Comparison of ENCODE assay signal across 8 cellular contexts in the genomic region with DNA sequence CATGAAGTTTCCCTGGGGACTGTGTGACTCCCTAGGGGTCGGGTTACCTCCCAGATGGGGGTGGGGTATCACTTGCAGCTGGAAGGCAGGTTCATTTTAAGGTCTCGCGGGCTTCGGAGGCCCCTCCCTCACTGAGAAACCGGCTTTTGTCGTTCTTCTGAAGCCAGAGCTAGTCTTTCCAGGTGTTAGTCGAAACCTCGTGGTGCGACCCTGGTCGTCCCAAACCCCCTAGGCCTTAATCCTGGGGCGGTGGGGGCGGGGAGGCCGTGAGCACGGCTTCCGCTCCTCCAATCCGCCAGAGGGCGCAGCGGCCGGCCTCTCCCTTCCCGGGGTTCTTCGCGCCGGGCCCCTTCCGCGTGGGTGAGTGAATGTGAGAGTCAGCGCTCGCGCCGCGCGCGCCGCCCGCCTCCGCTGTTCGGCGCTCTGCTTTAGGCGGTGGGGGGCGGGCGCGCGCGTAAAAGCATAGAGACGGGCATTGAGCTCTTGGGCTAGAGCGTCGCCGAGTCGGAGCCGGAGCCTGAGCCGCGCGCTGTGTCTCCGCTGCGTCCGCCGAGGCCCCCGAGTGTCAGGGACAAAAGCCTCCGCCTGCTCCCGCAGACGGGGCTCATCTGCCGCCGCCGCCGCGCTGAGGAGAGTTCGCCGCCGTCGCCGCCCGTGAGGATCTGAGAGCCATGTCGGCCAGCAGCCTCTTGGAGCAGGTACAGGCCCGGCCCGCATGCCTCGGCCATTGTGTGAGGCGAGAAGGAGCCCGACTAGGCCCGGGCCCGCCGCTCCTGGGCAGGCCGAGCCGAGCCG. TPM values are rescaled to one million over a fixed set of nuclear protein-coding genes. Genes with fewer than 3 reads are reported as not detected.
DNase-seq lines count a peak whose midpoint lies in the region; ATAC-seq and TF ChIP-seq lines count a peak whose summit lies in the region.

A gene (plus strand): TSS at position 491 of the 795 bp plus-strand sequence. CDS start 181 bp downstream, at position 672.

- peaks cover 40% of the 10 kb centered on the region for H3K36me3 ChIP-seq in RWPE2 (ENCODE audit: low read depth)

- peak within 1 kb of the TSS; percentile 95 to 100 (median 99) for H3K4me3 Mint-ChIP-seq in nephron
- peak within 1 kb of the TSS; percentile 100 for H3K4me3 Mint-ChIP-seq in stimulated activated naive CD8-positive, alpha-beta T cell treated with anti-CD3 and anti-CD28 coated beads, Interleukin-15, Interleukin-2, amounts not matched to agents 100 ng/mL and 50 ng/mL, for 24 hours

- TF ChIP-seq CTCF in RWPE2 (IDR thresholded peaks at IDR 0.05; ENCODE audit: poor library complexity, severe bottlenecking) (peak; percentile 98), fibroblast of pulmonary artery (IDR thresholded peaks at IDR 0.05; ENCODE audit: low read length, missing control alignments) (peak; percentile 63), nephron (IDR thresholded peaks at IDR 0.05; ENCODE audit: unreplicated experiment in 3 of 3) (peak; percentile 89 to 97 (median 95))

- peak; percentile 99 for DNase-seq in ELF-1 (ENCODE audit: low read depth, low spot score)
- peak; percentile 87 for DNase-seq in H4 (ENCODE audit: low spot score)
- peak; percentile 97 for DNase-seq in LoVo (ENCODE audit: low spot score)
- DNase-seq in RWPE2 (ENCODE audit: low spot score), result peak; percentile 97
- DNase-seq in activated T-helper 9 cell treated with anti-CD3 and anti-CD28 coated beads, Interleukin-2, amount 50 U/mL, for 16 hours (ENCODE audit: low read depth), result peak; percentile 99
- DNase-seq in fibroblast of pulmonary artery (ENCODE audit: low read depth), result peak; percentile 97

- H3K27me3 ChIP-seq in RWPE2 (ENCODE audit: insufficient read depth, poor library complexity, severe bottlenecking), result no peaks in the 10 kb centered on the region

- H3K27ac ChIP-seq in RWPE2 (ENCODE audit: poor library complexity, severe bottlenecking), result peak within 1 kb of the TSS; percentile 80

- ATAC-seq in RWPE2 (ENCODE audit: low read depth), result peak; percentile 90

- H3K4me3 ChIP-seq in RWPE2 (ENCODE audit: severe bottlenecking), result peak within 1 kb of the TSS; percentile 87
- H3K4me3 ChIP-seq in fibroblast of pulmonary artery (replicated peaks; ENCODE audit: low read depth, low read length), result peak within 1 kb of the TSS; percentile 93

- H3K9me3 Mint-ChIP-seq in nephron, result no peaks in the 10 kb centered on the region
- H3K9me3 Mint-ChIP-seq in stimulated activated naive CD8-positive, alpha-beta T cell treated with anti-CD3 and anti-CD28 coated beads, Interleukin-15, Interleukin-2, amounts not matched to agents 100 ng/mL and 50 ng/mL, for 24 hours, result no peaks in the 10 kb centered on the region

- peaks cover 22% of the 10 kb centered on the region for H3K4me1 ChIP-seq in RWPE2 (ENCODE audit: insufficient read depth, poor library complexity, severe bottlenecking)

- peak within 1 kb of the TSS; percentile 98 to 100 (median 100) for H3K27ac Mint-ChIP-seq in nephron
- peak within 1 kb of the TSS; percentile 100 for H3K27ac Mint-ChIP-seq in stimulated activated naive CD8-positive, alpha-beta T cell treated with anti-CD3 and anti-CD28 coated beads, Interleukin-15, Interleukin-2, amounts not matched to agents 100 ng/mL and 50 ng/mL, for 24 hours

- H3K4me1 Mint-ChIP-seq in nephron, result peaks cover 37% of the 10 kb centered on the region
- H3K4me1 Mint-ChIP-seq in stimulated activated naive CD8-positive, alpha-beta T cell treated with anti-CD3 and anti-CD28 coated beads, Interleukin-15, Interleukin-2, amounts not matched to agents 100 ng/mL and 50 ng/mL, for 24 hours (ENCODE audit: low read depth), result peaks cover 39% of the 10 kb centered on the region

- no peaks in the 10 kb centered on the region for H3K27me3 Mint-ChIP-seq in nephron (ENCODE audit: low read depth)
- no peaks in the 10 kb centered on the region for H3K27me3 Mint-ChIP-seq in stimulated activated naive CD8-positive, alpha-beta T cell treated with anti-CD3 and anti-CD28 coated beads, Interleukin-15, Interleukin-2, amounts not matched to agents 100 ng/mL and 50 ng/mL, for 24 hours

- H3K9me3 ChIP-seq in RWPE2 (ENCODE audit: severe bottlenecking), result no peaks in the 10 kb centered on the region

- peaks cover 32% of the 10 kb centered on the region for H3K36me3 Mint-ChIP-seq in nephron (ENCODE audit: low read depth)
- H3K36me3 Mint-ChIP-seq in stimulated activated naive CD8-positive, alpha-beta T cell treated with anti-CD3 and anti-CD28 coated beads, Interleukin-15, Interleukin-2, amounts not matched to agents 100 ng/mL and 50 ng/mL, for 24 hours (ENCODE audit: low read depth), result peaks cover 37% of the 10 kb centered on the region

RNA-seq across cellular contexts. Expression of the gene that starts here (rescaled TPM):
- 56.8 and 65.9 TPM in 2 replicates for total RNA-seq in H4 (2014; rRNA removed; shearing (Covaris generic))

Comparison
In these comparisons a context has a peak if more than half of its experiments do, and no peak if none do; other contexts are left out.
1. Peak in every context shown above with its lines: DNase-seq, ATAC-seq, H3K4me3 ChIP-seq and H3K27ac ChIP-seq.